28 cellular contexts compared by ENCODE assay signal in the genomic region with DNA sequence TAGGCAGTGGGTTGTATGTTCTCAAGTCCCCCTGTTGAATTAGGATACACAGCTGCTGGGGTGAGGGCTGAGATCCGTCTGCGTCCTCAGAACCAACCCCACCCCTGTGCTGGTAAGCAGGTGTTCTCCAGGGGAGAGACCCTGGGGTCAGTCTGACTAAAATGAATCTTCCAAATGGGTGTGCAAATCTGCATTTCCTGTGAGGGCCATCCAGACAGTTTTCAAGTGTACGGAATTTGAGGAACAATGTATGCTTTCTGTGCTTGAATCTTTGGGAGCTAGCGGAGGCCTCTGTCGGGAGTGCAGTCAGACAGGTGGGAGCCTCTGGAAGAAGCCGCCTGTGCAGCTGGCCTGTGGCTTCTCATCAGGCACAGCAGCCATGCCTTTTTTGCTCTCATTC.
"Had no signal": no experiment of that assay in that cellular context is flagged by ENCODE, and none has a peak within 500 bp of the region (broad histone marks: within the 10 kb centered on the region; RNA-seq: fewer than 3 reads in every experiment).

No MANE protein-coding gene starts in this region.

- DNase-seq: activated B cell treated with CpG ODN at 0.5 μM for 24 hours; activated CD4-positive, alpha-beta memory T cell treated with anti-CD3 and anti-CD28 coated beads, Interleukin-2, amount 10 ng/mL, durations not matched to agents 7 days and 5 days; activated CD4-positive, alpha-beta T cell treated with anti-CD3 and anti-CD28 coated beads for 36 hours; activated CD4-positive, alpha-beta T cell treated with anti-CD3 and anti-CD28 coated beads, Interleukin-2, amount 10 ng/mL, durations not matched to agents 24 days and 14 days; activated CD4-positive, CD25-positive, alpha-beta regulatory T cell treated with anti-CD3 and anti-CD28 coated beads, Interleukin-2, amount 50 U/mL, for 72 hours; activated CD8-positive, alpha-beta memory T cell treated with anti-CD3 and anti-CD28 coated beads, Interleukin-2, amount 50 U/mL, for 48 hours; activated gamma-delta T cell; activated naive CD4-positive, alpha-beta T cell; activated naive CD4-positive, alpha-beta T cell treated with anti-CD3 and anti-CD28 coated beads, Interleukin-2, amount 10 ng/mL, durations not matched to agents 7 days and 5 days; activated naive CD8-positive, alpha-beta T cell treated with anti-CD3 and anti-CD28 coated beads, Interleukin-2, amount 10 ng/mL, durations not matched to agents 7 days and 5 days; activated T-cell treated with anti-CD3 and anti-CD28 coated beads for 4 hours; activated T-cell treated with anti-CD3 and anti-CD28 coated beads, Interleukin-2, amount 50 U/mL, for 24 hours; activated T-cell treated with anti-CD3 and anti-CD28 coated beads, Interleukin-2, amount 50 U/mL, for 72 hours; central memory CD4-positive, alpha-beta T cell; cerebellar nuclear complex; colonic mucosa; effector CD8-positive, alpha-beta T cell; esophagus squamous epithelium; foreskin melanocyte; heart right ventricle; T1000; WERI-Rb-1 had no signal

- H3K27me3 ChIP-seq: ascending aorta, breast epithelium, colonic mucosa, esophagus squamous epithelium, gastroesophageal sphincter, hepatocyte had no signal

- H3K4me1 ChIP-seq: ascending aorta, breast epithelium, colonic mucosa, gastroesophageal sphincter, heart right ventricle had no signal

- H3K36me3 ChIP-seq: ascending aorta, breast epithelium, cardiac muscle cell, colonic mucosa, esophagus squamous epithelium, gastroesophageal sphincter, heart right ventricle, WERI-Rb-1 had no signal

- H3K27ac ChIP-seq: ascending aorta, breast epithelium, cardiac muscle cell, colonic mucosa, epithelial cell of prostate, esophagus squamous epithelium, gastroesophageal sphincter, heart right ventricle, hepatocyte, WERI-Rb-1 had no signal

- H3K9me3 ChIP-seq: ascending aorta, breast epithelium, colonic mucosa, esophagus squamous epithelium, gastroesophageal sphincter had no signal

- H3K4me3 ChIP-seq: ascending aorta, breast epithelium, cardiac muscle cell, colonic mucosa, esophagus squamous epithelium, gastroesophageal sphincter, heart right ventricle, hepatocyte had no signal
